Comparison of ENCODE assay signal across 8 cellular contexts in the genomic region with DNA sequence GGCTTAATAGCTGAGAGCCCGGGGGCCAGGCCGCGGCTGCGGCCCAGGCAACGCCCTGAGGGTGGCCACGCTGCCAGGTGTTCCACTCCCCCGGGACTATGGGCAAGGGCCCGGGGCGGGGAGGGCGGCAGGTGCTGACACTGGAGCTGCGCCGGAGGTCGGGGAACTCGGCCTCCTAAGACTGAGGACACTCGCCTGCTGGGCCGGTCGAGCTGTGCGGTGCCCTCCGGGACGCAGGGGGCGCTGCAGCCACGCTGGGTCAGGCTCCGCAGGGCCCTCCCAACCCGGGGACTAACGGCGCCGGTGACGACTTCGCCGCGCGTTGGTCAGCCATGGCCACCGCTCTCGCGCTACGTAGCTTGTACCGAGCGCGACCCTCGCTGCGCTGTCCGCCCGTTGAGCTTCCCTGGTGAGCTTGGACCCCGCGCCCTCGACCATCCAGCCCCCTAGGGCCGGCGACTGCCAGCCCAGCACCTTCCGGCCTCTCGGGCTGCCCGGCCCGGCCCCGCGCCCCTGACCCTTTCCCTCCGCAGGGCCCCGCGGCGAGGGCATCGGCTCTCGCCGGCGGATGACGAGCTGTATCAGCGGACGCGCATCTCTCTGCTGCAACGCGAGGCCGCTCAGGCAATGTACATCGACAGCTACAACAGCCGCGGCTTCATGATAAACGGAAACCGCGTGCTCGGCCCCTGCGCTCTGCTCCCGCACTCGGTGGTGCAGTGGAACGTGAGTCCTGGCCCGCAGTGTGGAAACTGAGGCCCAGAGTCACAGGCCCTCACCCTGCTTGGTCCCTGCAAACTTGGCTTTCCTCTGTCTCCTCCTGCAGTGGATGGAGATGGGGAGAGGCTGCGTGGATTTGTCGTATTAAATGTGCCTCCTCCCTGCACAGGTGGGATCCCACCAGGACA. TPM values are rescaled to one million over a fixed set of nuclear protein-coding genes. Genes with fewer than 3 reads are reported as not detected.
DNase-seq lines count a peak whose midpoint lies in the region; ATAC-seq and TF ChIP-seq lines count a peak whose summit lies in the region.

A gene with protein sequence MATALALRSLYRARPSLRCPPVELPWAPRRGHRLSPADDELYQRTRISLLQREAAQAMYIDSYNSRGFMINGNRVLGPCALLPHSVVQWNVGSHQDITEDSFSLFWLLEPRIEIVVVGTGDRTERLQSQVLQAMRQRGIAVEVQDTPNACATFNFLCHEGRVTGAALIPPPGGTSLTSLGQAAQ (plus strand): TSS at position 309 of the 908 bp plus-strand sequence. CDS start 24 bp downstream, at position 333.

- H3K4me3 Mint-ChIP-seq in activated T-helper 2 cell treated with anti-CD3 and anti-CD28 coated beads, Interferon-gamma antibody, Interleukin-2, Interleukin-4, amounts not matched to agents 10 μg/mL and 5 μg/mL and 100 μg/mL, durations not matched to agents 14 hours and 24 hours and 36 hours (ENCODE audit: low read depth) = peak within 1 kb of the TSS; percentile 95
- peak within 1 kb of the TSS; percentile 96 for H3K4me3 Mint-ChIP-seq in nephron progenitor cell
- peak within 1 kb of the TSS; percentile 98 for H3K4me3 Mint-ChIP-seq in stimulated activated naive CD8-positive, alpha-beta T cell treated with anti-CD3 and anti-CD28 coated beads, Interleukin-15, amount 100 ng/mL, for 72 hours

- peaks cover 29% of the 10 kb centered on the region for H3K4me1 Mint-ChIP-seq in activated T-helper 2 cell treated with anti-CD3 and anti-CD28 coated beads, Interferon-gamma antibody, Interleukin-2, Interleukin-4, amounts not matched to agents 10 μg/mL and 5 μg/mL and 100 μg/mL, durations not matched to agents 14 hours and 24 hours and 36 hours (ENCODE audit: low read depth)
- peaks cover 41% of the 10 kb centered on the region for H3K4me1 Mint-ChIP-seq in nephron progenitor cell
- H3K4me1 Mint-ChIP-seq in stimulated activated naive CD8-positive, alpha-beta T cell treated with anti-CD3 and anti-CD28 coated beads, Interleukin-15, amount 100 ng/mL, for 72 hours = peaks cover 72% of the 10 kb centered on the region

- H3K4me3 ChIP-seq in fibroblast of pulmonary artery (replicated peaks; ENCODE audit: low read depth, low read length) = peak within 1 kb of the TSS; percentile 86

- DNase-seq in ELF-1 (ENCODE audit: low read depth, low spot score) (peak; percentile 98), RPMI8226 (peak; percentile 96), fibroblast of pulmonary artery (ENCODE audit: low read depth) (peak; percentile 95), nephron progenitor cell (peak; percentile 97)
- DNase-seq in activated T-helper 2 cell treated with anti-CD3 and anti-CD28 coated beads, Interferon-gamma antibody, Interleukin-2, Interleukin-4, amounts not matched to agents 10 μg/mL and 5 μg/mL and 100 μg/mL, durations not matched to agents 14 hours and 24 hours and 36 hours (ENCODE audit: low spot score) = peak; percentile 91
- DNase-seq in stimulated activated naive CD8-positive, alpha-beta T cell treated with anti-CD3 and anti-CD28 coated beads, Interleukin-15, amount 100 ng/mL, for 72 hours = peak; percentile 96 to 97

- peak; percentile 47 for ATAC-seq in GM21825 (IDR thresholded peaks at IDR 0.05; ENCODE audit: unreplicated experiment)
- peak; percentile 85 for ATAC-seq in stimulated activated naive CD8-positive, alpha-beta T cell treated with anti-CD3 and anti-CD28 coated beads, Interleukin-15, amount 100 ng/mL, for 72 hours

- H3K27ac ChIP-seq in KOPT-K1 (ENCODE audit: low read depth, low read length, poor library complexity, severe bottlenecking) = peak within 1 kb of the TSS; percentile 98

- H3K9me3 Mint-ChIP-seq in activated T-helper 2 cell treated with anti-CD3 and anti-CD28 coated beads, Interferon-gamma antibody, Interleukin-2, Interleukin-4, amounts not matched to agents 10 μg/mL and 5 μg/mL and 100 μg/mL, durations not matched to agents 14 hours and 24 hours and 36 hours = no peaks in the 10 kb centered on the region
- H3K9me3 Mint-ChIP-seq in nephron progenitor cell = no peaks in the 10 kb centered on the region
- no peaks in the 10 kb centered on the region for H3K9me3 Mint-ChIP-seq in stimulated activated naive CD8-positive, alpha-beta T cell treated with anti-CD3 and anti-CD28 coated beads, Interleukin-15, amount 100 ng/mL, for 72 hours

- intact Hi-C loops in activated T-helper 2 cell treated with anti-CD3 and anti-CD28 coated beads, Interferon-gamma antibody, Interleukin-2, Interleukin-4, amounts not matched to agents 10 μg/mL and 5 μg/mL and 100 μg/mL, durations not matched to agents 14 hours and 24 hours and 36 hours (cut with micrococcal nuclease) = loop anchor here (1.0 to 10.0 kb wide), 5 partner anchors 7 to 393 kb away; a partner anchor contains a TSS

- H3K27me3 Mint-ChIP-seq in activated T-helper 2 cell treated with anti-CD3 and anti-CD28 coated beads, Interferon-gamma antibody, Interleukin-2, Interleukin-4, amounts not matched to agents 10 μg/mL and 5 μg/mL and 100 μg/mL, durations not matched to agents 14 hours and 24 hours and 36 hours (ENCODE audit: low read depth) = no peaks in the 10 kb centered on the region
- H3K27me3 Mint-ChIP-seq in nephron progenitor cell (ENCODE audit: low read depth, poor library complexity) = no peaks in the 10 kb centered on the region
- H3K27me3 Mint-ChIP-seq in stimulated activated naive CD8-positive, alpha-beta T cell treated with anti-CD3 and anti-CD28 coated beads, Interleukin-15, amount 100 ng/mL, for 72 hours = no peaks in the 10 kb centered on the region

- peak; percentile 75 for TF ChIP-seq CTCF in fibroblast of pulmonary artery (IDR thresholded peaks at IDR 0.05; ENCODE audit: low read length, missing control alignments)
- peak; percentile 93 for TF ChIP-seq CTCF in nephron progenitor cell (IDR thresholded peaks at IDR 0.05)

- peak within 1 kb of the TSS; percentile 96 for H3K27ac Mint-ChIP-seq in activated T-helper 2 cell treated with anti-CD3 and anti-CD28 coated beads, Interferon-gamma antibody, Interleukin-2, Interleukin-4, amounts not matched to agents 10 μg/mL and 5 μg/mL and 100 μg/mL, durations not matched to agents 14 hours and 24 hours and 36 hours
- H3K27ac Mint-ChIP-seq in nephron progenitor cell = peak within 1 kb of the TSS; percentile 99
- H3K27ac Mint-ChIP-seq in stimulated activated naive CD8-positive, alpha-beta T cell treated with anti-CD3 and anti-CD28 coated beads, Interleukin-15, amount 100 ng/mL, for 72 hours = peak within 1 kb of the TSS; percentile 99 to 100

- H3K9me3 ChIP-seq in KOPT-K1 (ENCODE audit: insufficient read depth, low read length, poor library complexity, severe bottlenecking) = no peaks in the 10 kb centered on the region

- H3K36me3 Mint-ChIP-seq in activated T-helper 2 cell treated with anti-CD3 and anti-CD28 coated beads, Interferon-gamma antibody, Interleukin-2, Interleukin-4, amounts not matched to agents 10 μg/mL and 5 μg/mL and 100 μg/mL, durations not matched to agents 14 hours and 24 hours and 36 hours (ENCODE audit: low read depth) = peaks cover 51% of the 10 kb centered on the region
- peaks cover 26% of the 10 kb centered on the region for H3K36me3 Mint-ChIP-seq in nephron progenitor cell (ENCODE audit: low read depth)

- H3K36me3 ChIP-seq in KOPT-K1 (ENCODE audit: insufficient read depth, low read length) = peaks cover 42% of the 10 kb centered on the region

RNA-seq across cellular contexts. Expression of the gene that starts here (rescaled TPM):
- total RNA-seq in activated T-helper 2 cell treated with anti-CD3 and anti-CD28 coated beads, Interferon-gamma antibody, Interleukin-2, Interleukin-4, amounts not matched to agents 10 μg/mL and 5 μg/mL and 100 μg/mL, durations not matched to agents 14 hours and 24 hours and 36 hours = 118 and 120 TPM in 2 replicates

Comparison
In these comparisons a context has a peak if more than half of its experiments do, and no peak if none do; other contexts are left out.
1. Peak in every context shown above with its lines: DNase-seq, ATAC-seq, H3K4me3 ChIP-seq and H3K27ac ChIP-seq.